Comparison of ENCODE assay signal across 8 cellular contexts in the genomic region with DNA sequence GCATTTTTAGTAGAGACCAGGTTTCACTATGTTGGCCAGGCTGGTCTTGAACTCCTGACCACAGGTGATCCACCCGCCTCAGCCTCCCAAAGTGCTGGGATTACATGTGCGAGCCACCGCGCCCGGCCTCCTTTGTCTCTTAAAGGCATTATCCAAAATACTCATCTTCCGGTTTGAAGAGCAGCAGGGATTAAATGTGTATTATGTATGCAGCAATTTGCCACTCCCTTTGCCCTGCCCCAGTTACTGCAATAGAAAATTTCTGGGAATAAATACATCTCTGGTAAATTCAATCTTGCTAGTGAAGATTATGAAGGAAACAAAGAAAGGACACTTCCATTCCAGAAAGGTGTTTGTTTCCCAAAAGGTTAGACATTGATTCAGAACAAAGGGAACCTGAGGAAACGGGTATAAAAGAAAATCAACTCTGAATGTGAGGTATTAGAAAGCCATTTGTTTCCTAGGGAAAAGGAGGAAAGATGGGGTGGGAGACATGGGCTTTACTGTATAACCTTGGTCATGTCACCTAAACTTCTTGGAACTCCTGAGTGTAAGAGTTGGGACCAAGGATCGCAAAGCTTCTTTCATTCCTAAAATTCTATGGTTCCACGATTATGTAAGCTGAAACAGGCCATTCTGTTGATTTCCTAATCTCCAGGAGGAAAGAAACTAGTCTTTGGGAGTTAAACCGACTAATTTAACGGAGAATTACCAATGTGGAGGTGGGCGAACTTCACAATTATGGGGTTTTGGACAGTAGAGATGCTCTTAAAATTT. TPM values are rescaled to one million over a fixed set of nuclear protein-coding genes. Genes with fewer than 3 reads are reported as not detected.
DNase-seq lines count a peak whose midpoint lies in the region; ATAC-seq and TF ChIP-seq lines count a peak whose summit lies in the region.

No MANE protein-coding gene starts in this region.

- peak overlapping the region; percentile 98 for H3K4me3 Mint-ChIP-seq in activated CD4-positive, alpha-beta memory T cell treated with anti-CD3 and anti-CD28 coated beads, Interleukin-2, amount 10 ng/mL, durations not matched to agents 7 days and 5 days

- POLR2A ChIA-PET in activated CD4-positive, alpha-beta memory T cell treated with anti-CD3 and anti-CD28 coated beads, Interleukin-2, amount 10 ng/mL, durations not matched to agents 7 days and 5 days (lab: Charles Lee) = interaction anchor here (0.7 to 4.7 kb wide), 2 partner anchors 96 to 217 kb away, joined by 3 to 25 read pairs; partner anchors contain the start of genes CSTF3 and TCP11L1

- peak overlapping the region; percentile 42 to 97 (median 93) for H3K4me3 ChIP-seq in heart right ventricle
- H3K4me3 ChIP-seq in iPS-18a (ENCODE audit: low read length) = peak overlapping the region; percentile 78
- peak overlapping the region; percentile 63 to 91 (median 73) for H3K4me3 ChIP-seq in stomach

- CTCF ChIA-PET in activated CD4-positive, alpha-beta memory T cell treated with anti-CD3 and anti-CD28 coated beads, Interleukin-2, amount 10 ng/mL, durations not matched to agents 7 days and 5 days (lab: Charles Lee) = interaction anchor here (0.8 kb wide), 1 partner anchor 41 kb away, joined by 3 read pairs; no protein-coding TSS in a partner anchor

- peak overlapping the region; percentile 75 for H3K9ac ChIP-seq in iPS-18a (ENCODE audit: low read length)

- H3K4me1 ChIP-seq in heart right ventricle (peaks cover 0 to 31% (median 24%) of the 10 kb centered on the region in 9 donors), iPS-18a (ENCODE audit: control insufficient read depth, low read depth, low read length) (peaks cover 14% of the 10 kb centered on the region), stomach (peaks cover 9 to 26% (median 22%) of the 10 kb centered on the region in 4 donors)

- TF ChIP-seq CTCF in heart right ventricle (IDR thresholded peaks at IDR 0.05) (no peak), stomach (IDR thresholded peaks at IDR 0.05) (no peak)

- H3K9me3 ChIP-seq in heart right ventricle (no peaks in the 10 kb centered on the region), iPS-18a (ENCODE audit: control insufficient read depth, low read depth, low read length) (no peaks in the 10 kb centered on the region), stomach (no peaks in the 10 kb centered on the region)

- intact Hi-C loops in heart right ventricle (cut with DNase I) = loop anchor here (2.0 to 10.0 kb wide), 13 partner anchors 21 to 479 kb away; partner anchors contain the start of genes CSTF3 (in 5 of the 10), C11orf91 (in 1 of the 10) and CD59 (in 1 of the 10)
- intact Hi-C loops in left ventricle myocardium superior (cut with micrococcal nuclease) = loop anchor here (5.0 kb wide), 1 partner anchor 71 kb away; no protein-coding TSS in a partner anchor
- intact Hi-C loops in stomach (cut with DNase I; ENCODE audit: low total_unique reads) = no loop called here

- peaks cover 28% of the 10 kb centered on the region for H3K4me1 Mint-ChIP-seq in activated CD4-positive, alpha-beta memory T cell treated with anti-CD3 and anti-CD28 coated beads, Interleukin-2, amount 10 ng/mL, durations not matched to agents 7 days and 5 days

- peaks cover 2% of the 10 kb centered on the region for H3K9me3 Mint-ChIP-seq in activated CD4-positive, alpha-beta memory T cell treated with anti-CD3 and anti-CD28 coated beads, Interleukin-2, amount 10 ng/mL, durations not matched to agents 7 days and 5 days

- 64 to 66% methylated on average over 12 of the region's 12 CpGs for WGBS in heart right ventricle, 2 donors
- WGBS in stomach, 5 donors = 63 to 69% (median 67%) methylated on average over 12 of the region's 12 CpGs

- H3K36me3 ChIP-seq in heart right ventricle (no peaks in the 10 kb centered on the region), iPS-18a (ENCODE audit: control insufficient read depth, low read depth, low read length) (no peaks in the 10 kb centered on the region), stomach (no peaks in the 10 kb centered on the region)

- no peaks in the 10 kb centered on the region for H3K27me3 Mint-ChIP-seq in activated CD4-positive, alpha-beta memory T cell treated with anti-CD3 and anti-CD28 coated beads, Interleukin-2, amount 10 ng/mL, durations not matched to agents 7 days and 5 days

- ATAC-seq in heart right ventricle (no peak), left ventricle myocardium superior (no peak)

- no peak for TF ChIP-seq EP300 in stomach (IDR thresholded peaks at IDR 0.05)

- peak overlapping the region; percentile 93 for H3K27ac Mint-ChIP-seq in activated CD4-positive, alpha-beta memory T cell treated with anti-CD3 and anti-CD28 coated beads, Interleukin-2, amount 10 ng/mL, durations not matched to agents 7 days and 5 days

- H3K36me3 Mint-ChIP-seq in activated CD4-positive, alpha-beta memory T cell treated with anti-CD3 and anti-CD28 coated beads, Interleukin-2, amount 10 ng/mL, durations not matched to agents 7 days and 5 days (ENCODE audit: low read depth) = peaks cover 4% of the 10 kb centered on the region

- DNase-seq in heart right ventricle (no peak), left ventricle myocardium superior (no peak), stomach (no peak), NCI-H1092 (lab: John Stamatoyannopoulos, UW) (no peak), NCI-H345 treated with DMSO at 0.1 percent for 48 hours (lab: John Stamatoyannopoulos, UW; ENCODE audit: unreplicated experiment) (no peak), NCI-H2196 treated with DMSO at 0.1 percent for 48 hours (lab: John Stamatoyannopoulos, UW; ENCODE audit: unreplicated experiment) (no peak)
- DNase-seq in activated CD4-positive, alpha-beta memory T cell treated with anti-CD3 and anti-CD28 coated beads, Interleukin-2, amount 10 ng/mL, durations not matched to agents 7 days and 5 days = no peak

- TF ChIP-seq POLR2A in stomach (IDR thresholded peaks at IDR 0.05) = no peak

- H3K27me3 ChIP-seq in heart right ventricle (no peaks in the 10 kb centered on the region), iPS-18a (ENCODE audit: control insufficient read depth, insufficient read depth, low read length) (peaks cover 7% of the 10 kb centered on the region), stomach (no peaks in the 10 kb centered on the region)

- H3K27ac ChIP-seq in heart right ventricle (peak overlapping the region; percentile 95 to 100 (median 100)), iPS-18a (ENCODE audit: low read length) (no peak overlapping the region), stomach (peak overlapping the region; percentile 96 to 100 (median 100))

RNA-seq across cellular contexts. Expression of gene HIPK3, which starts 1.0 kb away (rescaled TPM):
- total RNA-seq in heart right ventricle = 100 to 1,000 TPM; 240 to 334 (median 290) TPM
- polyA plus RNA-seq in heart right ventricle = 10 to 100 TPM; 15.9 to 32.4 TPM
- total RNA-seq in left ventricle myocardium superior = 306 TPM
- 10 to 100 TPM; 44.3 to 45.2 TPM for total RNA-seq in activated CD4-positive, alpha-beta memory T cell treated with anti-CD3 and anti-CD28 coated beads, Interleukin-2, amount 10 ng/mL, durations not matched to agents 7 days and 5 days
- 100 to 1,000 TPM in 3 of 5 donors, 10 to 100 TPM in 2; 41.4 to 222 (median 113) TPM for total RNA-seq in stomach
- 10 to 100 TPM; 10.6 to 19.1 (median 18.4) TPM for polyA plus RNA-seq in stomach
